Comparison of ENCODE assay signal across 17 cellular contexts in genomic region chr11:133476570-133477262, GRCh38. TPM values are rescaled to one million over a fixed set of nuclear protein-coding genes. Genes with fewer than 3 reads are reported as not detected.
"Had no signal": no experiment of that assay in that cellular context is flagged by ENCODE, and none has a peak within 500 bp of the region (broad histone marks: within the 10 kb centered on the region; RNA-seq: fewer than 3 reads in every experiment).

No MANE protein-coding gene starts in this region.

- H3K27ac Mint-ChIP-seq: activated CD4-positive, alpha-beta T cell treated with anti-CD3 and anti-CD28 coated beads for 36 hours; activated CD8-positive, alpha-beta T cell treated with anti-CD3 and anti-CD28 coated beads for 36 hours; activated naive CD4-positive, alpha-beta T cell treated with anti-CD3 and anti-CD28 coated beads for 36 hours; activated T-helper 1 cell treated with anti-CD3 and anti-CD28 coated beads, Interleukin-12 subunit alpha, Interleukin-12 subunit beta, Interleukin-2, Interleukin-4 antibody, amounts not matched to agents 30 ng/mL and 10 ng/mL and 1 ng/mL, durations not matched to agents 14 hours and 24 hours and 36 hours; immature natural killer cell; naive thymus-derived CD8-positive, alpha-beta T cell; stimulated activated effector memory CD8-positive, alpha-beta T cell treated with anti-CD3 and anti-CD28 coated beads, Interleukin-12 subunit alpha, Interleukin-12 subunit beta, amount 100 ng/mL, for 72 hours had no signal

- H3K9me3 ChIP-seq: colonic mucosa, psoas muscle, right lobe of liver, tibial artery had no signal

- H3K27me3 ChIP-seq: cardiac muscle cell, colonic mucosa, right lobe of liver, tibial artery had no signal

- ATAC-seq: activated CD4-positive, alpha-beta T cell treated with anti-CD3 and anti-CD28 coated beads for 36 hours; activated CD8-positive, alpha-beta T cell treated with anti-CD3 and anti-CD28 coated beads for 36 hours; left cardiac atrium; naive thymus-derived CD8-positive, alpha-beta T cell; psoas muscle; right lobe of liver; stimulated activated effector memory CD8-positive, alpha-beta T cell treated with anti-CD3 and anti-CD28 coated beads, Interleukin-12 subunit alpha, Interleukin-12 subunit beta, amount 100 ng/mL, for 72 hours had no signal

- DNase-seq: activated CD4-positive, alpha-beta T cell treated with anti-CD3 and anti-CD28 coated beads for 36 hours; activated CD8-positive, alpha-beta memory T cell treated with anti-CD3 and anti-CD28 coated beads, Interleukin-2, amount 50 U/mL, for 48 hours; activated CD8-positive, alpha-beta T cell treated with anti-CD3 and anti-CD28 coated beads for 36 hours; activated naive CD4-positive, alpha-beta T cell treated with anti-CD3 and anti-CD28 coated beads for 36 hours; colonic mucosa; effector CD4-positive, alpha-beta T cell; immature natural killer cell; left cardiac atrium; naive thymus-derived CD8-positive, alpha-beta T cell; occipital lobe; psoas muscle; right lobe of liver; tibial artery had no signal

- H3K4me3 Mint-ChIP-seq: activated CD4-positive, alpha-beta T cell treated with anti-CD3 and anti-CD28 coated beads for 36 hours; activated CD8-positive, alpha-beta T cell treated with anti-CD3 and anti-CD28 coated beads for 36 hours; activated naive CD4-positive, alpha-beta T cell treated with anti-CD3 and anti-CD28 coated beads for 36 hours; activated T-helper 1 cell treated with anti-CD3 and anti-CD28 coated beads, Interleukin-12 subunit alpha, Interleukin-12 subunit beta, Interleukin-2, Interleukin-4 antibody, amounts not matched to agents 30 ng/mL and 10 ng/mL and 1 ng/mL, durations not matched to agents 14 hours and 24 hours and 36 hours; immature natural killer cell; naive thymus-derived CD8-positive, alpha-beta T cell; stimulated activated effector memory CD8-positive, alpha-beta T cell treated with anti-CD3 and anti-CD28 coated beads, Interleukin-12 subunit alpha, Interleukin-12 subunit beta, amount 100 ng/mL, for 72 hours had no signal

- H3K36me3 ChIP-seq: cardiac muscle cell, colonic mucosa, right lobe of liver, tibial artery had no signal

- H3K9me3 Mint-ChIP-seq: activated T-helper 1 cell treated with anti-CD3 and anti-CD28 coated beads, Interleukin-12 subunit alpha, Interleukin-12 subunit beta, Interleukin-2, Interleukin-4 antibody, amounts not matched to agents 30 ng/mL and 10 ng/mL and 1 ng/mL, durations not matched to agents 14 hours and 24 hours and 36 hours had no signal

- H3K4me1 ChIP-seq: colonic mucosa, psoas muscle, right lobe of liver, tibial artery had no signal

- H3K27ac ChIP-seq: cardiac muscle cell, colonic mucosa, psoas muscle, right lobe of liver, tibial artery had no signal

- H3K4me3 ChIP-seq: cardiac muscle cell, colonic mucosa, lung, psoas muscle, right lobe of liver, tibial artery had no signal

- H3K36me3 Mint-ChIP-seq: immature natural killer cell; naive thymus-derived CD8-positive, alpha-beta T cell; stimulated activated effector memory CD8-positive, alpha-beta T cell treated with anti-CD3 and anti-CD28 coated beads, Interleukin-12 subunit alpha, Interleukin-12 subunit beta, amount 100 ng/mL, for 72 hours had no signal

- H3K27me3 Mint-ChIP-seq: activated CD4-positive, alpha-beta T cell treated with anti-CD3 and anti-CD28 coated beads for 36 hours had no signal

- H3K4me1 Mint-ChIP-seq: activated CD4-positive, alpha-beta T cell treated with anti-CD3 and anti-CD28 coated beads for 36 hours; immature natural killer cell; naive thymus-derived CD8-positive, alpha-beta T cell; stimulated activated effector memory CD8-positive, alpha-beta T cell treated with anti-CD3 and anti-CD28 coated beads, Interleukin-12 subunit alpha, Interleukin-12 subunit beta, amount 100 ng/mL, for 72 hours had no signal

RNA-seq across cellular contexts. Expression of gene OPCML, which starts 55.6 kb away (rescaled TPM):
- total RNA-seq: activated CD4-positive, alpha-beta T cell treated with anti-CD3 and anti-CD28 coated beads for 36 hours; activated CD8-positive, alpha-beta T cell treated with anti-CD3 and anti-CD28 coated beads for 36 hours; activated naive CD4-positive, alpha-beta T cell treated with anti-CD3 and anti-CD28 coated beads for 36 hours; activated T-helper 1 cell treated with anti-CD3 and anti-CD28 coated beads, Interleukin-12 subunit alpha, Interleukin-12 subunit beta, Interleukin-2, Interleukin-4 antibody, amounts not matched to agents 30 ng/mL and 10 ng/mL and 1 ng/mL, durations not matched to agents 14 hours and 24 hours and 36 hours; naive thymus-derived CD8-positive, alpha-beta T cell had no signal
